In the genomic region with DNA sequence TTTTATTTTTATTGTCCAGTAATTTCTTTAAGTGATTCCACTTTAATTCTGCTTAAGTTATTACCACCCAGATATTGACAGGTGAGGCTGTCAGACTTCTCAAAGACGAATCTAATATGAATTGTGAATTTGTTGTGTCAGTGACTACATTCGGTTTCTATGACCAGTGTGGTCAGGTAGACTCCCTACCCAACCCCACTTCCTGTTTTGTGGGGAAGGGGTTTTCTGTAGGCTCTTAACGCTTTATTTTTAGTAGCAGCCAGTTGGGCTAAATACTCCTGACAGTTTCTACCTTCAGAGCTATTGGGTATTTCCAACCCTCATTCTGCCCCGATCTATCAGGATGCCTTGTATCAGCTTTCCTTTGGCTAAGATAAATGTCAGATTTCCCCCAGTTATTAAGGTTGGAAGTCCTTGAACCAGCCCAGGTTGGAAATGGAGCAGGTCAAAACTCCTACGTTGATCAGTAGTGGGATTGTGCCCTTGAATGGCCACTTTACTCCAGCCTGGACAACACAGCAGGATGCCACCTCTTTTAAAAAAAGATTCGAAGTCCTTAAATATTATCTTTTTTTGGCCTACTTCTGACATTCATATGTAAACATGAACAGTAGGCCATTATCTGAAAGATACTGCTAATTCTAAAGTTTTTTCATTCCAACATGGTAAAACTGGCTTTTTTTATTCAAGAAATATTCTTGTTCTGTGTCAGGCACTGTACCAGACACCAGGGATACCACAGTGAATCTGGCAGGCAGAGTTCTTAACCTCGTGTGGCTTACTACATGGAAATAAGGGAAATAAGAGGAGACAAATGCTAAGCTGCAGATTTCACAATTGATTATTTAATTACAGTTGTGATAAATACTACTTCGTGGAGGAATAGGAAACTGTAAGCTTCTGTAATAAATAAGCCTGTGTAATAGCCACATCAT, we compare ENCODE assay signal across 10 cellular contexts.
DNase-seq lines count a peak whose midpoint lies in the region; ATAC-seq and TF ChIP-seq lines count a peak whose summit lies in the region.
"Had no signal": no experiment of that assay in that cellular context is flagged by ENCODE, and none has a peak within 500 bp of the region (broad histone marks: within the 10 kb centered on the region; RNA-seq: fewer than 3 reads in every experiment).

No MANE protein-coding gene starts in this region.

- no peaks in the 10 kb centered on the region for H4K20me1 ChIP-seq in GM23338 (replicated peaks; ENCODE audit: insufficient read depth)

- no peak overlapping the region for H3K4me3 Mint-ChIP-seq in GM23338

- H3K36me3 ChIP-seq in ovary (no peaks in the 10 kb centered on the region), thyroid gland (peaks cover 0 to 12% of the 10 kb centered on the region in 2 donors), GM23338 (ENCODE audit: insufficient read depth) (no peaks in the 10 kb centered on the region)

- H3K27ac ChIP-seq in ovary (no peak overlapping the region), thyroid gland (no peak overlapping the region), GM23338 (ENCODE audit: low read depth) (no peak overlapping the region)
- H3K27ac ChIP-seq: pancreas, SK-N-MC had no signal

- peak; percentile 87 for ATAC-seq in GM19395 (IDR thresholded peaks at IDR 0.05; ENCODE audit: unreplicated experiment)
- peak; percentile 88 for ATAC-seq in HG03159 (IDR thresholded peaks at IDR 0.05; ENCODE audit: unreplicated experiment)
- no peak for ATAC-seq in GM23338
- ATAC-seq: pancreas had no signal

- H3K27me3 ChIP-seq in ovary (no peaks in the 10 kb centered on the region), thyroid gland (no peaks in the 10 kb centered on the region), GM23338 (ENCODE audit: insufficient read depth) (no peaks in the 10 kb centered on the region)
- H3K27me3 ChIP-seq: pancreas had no signal

- H3K9me3 ChIP-seq in ovary (no peaks in the 10 kb centered on the region), thyroid gland (no peaks in the 10 kb centered on the region)
- H3K9me3 ChIP-seq: pancreas had no signal

- H2AFZ ChIP-seq in GM23338, result no peak overlapping the region

- H3K4me1 Mint-ChIP-seq in GM23338, result no peaks in the 10 kb centered on the region

- H3K4me3 ChIP-seq in ovary (no peak overlapping the region), thyroid gland (replicated peaks in 1 of 3) (no peak overlapping the region), GM23338 (no peak overlapping the region)
- H3K4me3 ChIP-seq: pancreas, SK-N-MC had no signal

- peaks cover 6% of the 10 kb centered on the region; the same call in 2 of the 3 replicates for H3K36me3 Mint-ChIP-seq in GM23338 (ENCODE audit: low read depth)

- intact Hi-C loops in ovary (cut with DNase I) (no loop called here), thyroid gland (cut with DNase I) (no loop called here)

- H3K4me1 ChIP-seq in ovary (ENCODE audit: insufficient read depth), result peaks cover 5% of the 10 kb centered on the region
- peaks cover 13 to 16% of the 10 kb centered on the region in 2 donors for H3K4me1 ChIP-seq in thyroid gland
- H3K4me1 ChIP-seq in GM23338 (ENCODE audit: insufficient read depth), result no peaks in the 10 kb centered on the region

- no peaks in the 10 kb centered on the region for H3K9me2 ChIP-seq in GM23338 (ENCODE audit: insufficient read depth)

- TF ChIP-seq POLR2A in ovary (IDR thresholded peaks at IDR 0.05) (no peak), thyroid gland (IDR thresholded peaks at IDR 0.05) (no peak)

- WGBS in ovary, 3 donors, result 93 to 95% (median 94%) methylated on average over 8 of the region's 8 CpGs
- WGBS in thyroid gland, 2 donors, result 93 to 94% methylated on average over 8 of the region's 8 CpGs

- no peaks in the 10 kb centered on the region for H3F3A ChIP-seq in GM23338 (replicated peaks; ENCODE audit: low read depth)

- no peaks in the 10 kb centered on the region for H3K9me3 Mint-ChIP-seq in GM23338

- TF ChIP-seq EP300 in ovary (IDR thresholded peaks at IDR 0.05), result no peak

- DNase-seq in GDM1 (lab: John Stamatoyannopoulos, UW), result peak; percentile 19
- DNase-seq in activated T-helper 9 cell treated with anti-CD3 and anti-CD28 coated beads, Interleukin-2, amount 50 U/mL, for 16 hours (ENCODE audit: low read depth), result peak; percentile 11
- DNase-seq in ovary, result no peak
- no peak for DNase-seq in thyroid gland
- no peak for DNase-seq in GM23338 (ENCODE audit: low spot score)
- no peak for DNase-seq in mucosa of gallbladder (ENCODE audit: low spot score)
- DNase-seq: pancreas had no signal

- TF ChIP-seq CTCF in ovary (IDR thresholded peaks at IDR 0.05) (no peak), thyroid gland (IDR thresholded peaks at IDR 0.05) (no peak), GM23338 (conservative IDR thresholded peaks at IDR 0.05; ENCODE audit: low read depth in 2 of 2) (no peak)

- H3K79me2 ChIP-seq in GM23338 (replicated peaks; ENCODE audit: insufficient read depth), result no peaks in the 10 kb centered on the region

- H3K27ac Mint-ChIP-seq in GM23338, result no peak overlapping the region

- H3K27me3 Mint-ChIP-seq in GM23338 (ENCODE audit: insufficient read depth, low read depth, poor library complexity), result peaks cover 1% of the 10 kb centered on the region

- no peak overlapping the region for H3K4me2 ChIP-seq in GM23338

TF ChIP-seq in GM23338, 12 proteins besides CTCF, POLR2A, EP300 and RAD21:
- TF ChIP-seq POLR2AphosphoS5 (IDR thresholded peaks at IDR 0.05; ENCODE audit: low read depth) (no peak), EZH2phosphoT487 (IDR thresholded peaks at IDR 0.05; ENCODE audit: unreplicated experiment) (no peak), ZNF114 (CRISPR knock-in tag; IDR thresholded peaks at IDR 0.05) (no peak)
- TF ChIP-seq, protein P1, sequence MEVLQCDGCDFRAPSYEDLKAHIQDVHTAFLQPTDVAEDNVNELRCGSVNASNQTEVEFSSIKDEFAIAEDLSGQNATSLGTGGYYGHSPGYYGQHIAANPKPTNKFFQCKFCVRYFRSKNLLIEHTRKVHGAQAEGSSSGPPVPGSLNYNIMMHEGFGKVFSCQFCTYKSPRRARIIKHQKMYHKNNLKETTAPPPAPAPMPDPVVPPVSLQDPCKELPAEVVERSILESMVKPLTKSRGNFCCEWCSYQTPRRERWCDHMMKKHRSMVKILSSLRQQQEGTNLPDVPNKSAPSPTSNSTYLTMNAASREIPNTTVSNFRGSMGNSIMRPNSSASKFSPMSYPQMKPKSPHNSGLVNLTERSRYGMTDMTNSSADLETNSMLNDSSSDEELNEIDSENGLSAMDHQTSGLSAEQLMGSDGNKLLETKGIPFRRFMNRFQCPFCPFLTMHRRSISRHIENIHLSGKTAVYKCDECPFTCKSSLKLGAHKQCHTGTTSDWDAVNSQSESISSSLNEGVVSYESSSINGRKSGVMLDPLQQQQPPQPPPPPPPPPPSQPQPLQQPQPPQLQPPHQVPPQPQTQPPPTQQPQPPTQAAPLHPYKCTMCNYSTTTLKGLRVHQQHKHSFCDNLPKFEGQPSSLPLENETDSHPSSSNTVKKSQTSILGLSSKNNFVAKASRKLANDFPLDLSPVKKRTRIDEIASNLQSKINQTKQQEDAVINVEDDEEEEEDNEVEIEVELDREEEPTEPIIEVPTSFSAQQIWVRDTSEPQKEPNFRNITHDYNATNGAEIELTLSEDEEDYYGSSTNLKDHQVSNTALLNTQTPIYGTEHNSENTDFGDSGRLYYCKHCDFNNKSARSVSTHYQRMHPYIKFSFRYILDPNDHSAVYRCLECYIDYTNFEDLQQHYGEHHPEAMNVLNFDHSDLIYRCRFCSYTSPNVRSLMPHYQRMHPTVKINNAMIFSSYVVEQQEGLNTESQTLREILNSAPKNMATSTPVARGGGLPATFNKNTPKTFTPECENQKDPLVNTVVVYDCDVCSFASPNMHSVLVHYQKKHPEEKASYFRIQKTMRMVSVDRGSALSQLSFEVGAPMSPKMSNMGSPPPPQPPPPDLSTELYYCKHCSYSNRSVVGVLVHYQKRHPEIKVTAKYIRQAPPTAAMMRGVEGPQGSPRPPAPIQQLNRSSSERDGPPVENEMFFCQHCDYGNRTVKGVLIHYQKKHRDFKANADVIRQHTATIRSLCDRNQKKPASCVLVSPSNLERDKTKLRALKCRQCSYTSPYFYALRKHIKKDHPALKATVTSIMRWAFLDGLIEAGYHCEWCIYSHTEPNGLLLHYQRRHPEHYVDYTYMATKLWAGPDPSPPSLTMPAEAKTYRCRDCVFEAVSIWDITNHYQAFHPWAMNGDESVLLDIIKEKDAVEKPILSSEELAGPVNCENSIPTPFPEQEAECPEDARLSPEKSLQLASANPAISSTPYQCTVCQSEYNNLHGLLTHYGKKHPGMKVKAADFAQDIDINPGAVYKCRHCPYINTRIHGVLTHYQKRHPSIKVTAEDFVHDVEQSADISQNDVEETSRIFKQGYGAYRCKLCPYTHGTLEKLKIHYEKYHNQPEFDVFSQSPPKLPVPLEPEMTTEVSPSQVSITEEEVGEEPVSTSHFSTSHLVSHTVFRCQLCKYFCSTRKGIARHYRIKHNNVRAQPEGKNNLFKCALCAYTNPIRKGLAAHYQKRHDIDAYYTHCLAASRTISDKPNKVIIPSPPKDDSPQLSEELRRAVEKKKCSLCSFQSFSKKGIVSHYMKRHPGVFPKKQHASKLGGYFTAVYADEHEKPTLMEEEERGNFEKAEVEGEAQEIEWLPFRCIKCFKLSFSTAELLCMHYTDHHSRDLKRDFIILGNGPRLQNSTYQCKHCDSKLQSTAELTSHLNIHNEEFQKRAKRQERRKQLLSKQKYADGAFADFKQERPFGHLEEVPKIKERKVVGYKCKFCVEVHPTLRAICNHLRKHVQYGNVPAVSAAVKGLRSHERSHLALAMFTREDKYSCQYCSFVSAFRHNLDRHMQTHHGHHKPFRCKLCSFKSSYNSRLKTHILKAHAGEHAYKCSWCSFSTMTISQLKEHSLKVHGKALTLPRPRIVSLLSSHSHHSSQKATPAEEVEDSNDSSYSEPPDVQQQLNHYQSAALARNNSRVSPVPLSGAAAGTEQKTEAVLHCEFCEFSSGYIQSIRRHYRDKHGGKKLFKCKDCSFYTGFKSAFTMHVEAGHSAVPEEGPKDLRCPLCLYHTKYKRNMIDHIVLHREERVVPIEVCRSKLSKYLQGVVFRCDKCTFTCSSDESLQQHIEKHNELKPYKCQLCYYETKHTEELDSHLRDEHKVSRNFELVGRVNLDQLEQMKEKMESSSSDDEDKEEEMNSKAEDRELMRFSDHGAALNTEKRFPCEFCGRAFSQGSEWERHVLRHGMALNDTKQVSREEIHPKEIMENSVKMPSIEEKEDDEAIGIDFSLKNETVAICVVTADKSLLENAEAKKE (CRISPR knock-in tag; IDR thresholded peaks at IDR 0.05), result no peak

Comparison
In these comparisons a context has a peak if more than half of its experiments do, and no peak if none do; other contexts are left out.
1. DNase-seq: peak in GDM1 (single experiment) and activated T-helper 9 cell treated with anti-CD3 and anti-CD28 coated beads, Interleukin-2, amount 50 U/mL, for 16 hours (single experiment); none in ovary (0 of 5), thyroid gland (0 of 2), GM23338 (single experiment) and mucosa of gallbladder (single experiment).